Comparison of ENCODE assay signal across 8 cellular contexts in the genomic region with DNA sequence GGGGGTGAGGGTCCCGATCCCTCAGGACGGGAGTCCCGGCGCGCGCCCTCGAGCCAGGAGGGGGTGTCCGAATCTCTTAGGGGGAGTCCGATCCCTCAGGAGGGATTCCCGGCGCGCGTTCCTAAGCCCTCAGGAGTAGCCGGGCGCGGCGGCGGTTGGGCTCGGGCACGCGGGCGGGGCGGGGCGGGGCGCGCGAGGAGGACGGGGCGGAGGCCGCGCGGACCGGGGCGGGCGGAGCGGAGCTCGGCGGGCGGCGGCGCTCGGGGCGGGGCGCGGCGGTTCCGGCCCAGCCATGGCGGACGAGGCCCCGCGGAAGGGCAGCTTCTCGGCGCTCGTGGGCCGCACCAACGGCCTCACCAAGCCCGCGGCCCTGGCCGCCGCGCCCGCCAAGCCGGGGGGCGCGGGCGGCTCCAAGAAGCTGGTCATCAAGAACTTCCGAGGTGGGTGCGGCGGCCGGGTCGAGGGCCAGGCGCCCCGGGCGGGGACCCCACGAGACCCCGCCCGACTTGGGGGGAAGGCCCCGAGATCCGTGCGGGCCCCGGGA. TPM values are rescaled to one million over a fixed set of nuclear protein-coding genes. Genes with fewer than 3 reads are reported as not detected.
DNase-seq lines count a peak whose midpoint lies in the region; ATAC-seq, FAIRE-seq and TF ChIP-seq lines count a peak whose summit lies in the region.

A gene (plus strand): TSS at position 278 of the 544 bp plus-strand sequence. CDS start 15 bp downstream, at position 293.

- H3K4me1 Mint-ChIP-seq in activated naive CD4-positive, alpha-beta T cell treated with anti-CD3 and anti-CD28 coated beads, Interleukin-2, amount 10 ng/mL, durations not matched to agents 7 days and 5 days, result peaks cover 62% of the 10 kb centered on the region

- peaks cover 14% of the 10 kb centered on the region for H3K4me1 ChIP-seq in RWPE2 (ENCODE audit: insufficient read depth, poor library complexity, severe bottlenecking)

- H3K27me3 Mint-ChIP-seq in activated naive CD4-positive, alpha-beta T cell treated with anti-CD3 and anti-CD28 coated beads, Interleukin-2, amount 10 ng/mL, durations not matched to agents 7 days and 5 days, result no peaks in the 10 kb centered on the region

- no peaks in the 10 kb centered on the region for H3K27me3 ChIP-seq in RWPE2 (ENCODE audit: insufficient read depth, poor library complexity, severe bottlenecking)

- H3K4me3 Mint-ChIP-seq in activated naive CD4-positive, alpha-beta T cell treated with anti-CD3 and anti-CD28 coated beads, Interleukin-2, amount 10 ng/mL, durations not matched to agents 7 days and 5 days, result peak within 1 kb of the TSS; percentile 86

- FAIRE-seq in HTR-8/SVneo (lab: Jason Lieb, UNC), result no peak

- H3K9me3 Mint-ChIP-seq in activated naive CD4-positive, alpha-beta T cell treated with anti-CD3 and anti-CD28 coated beads, Interleukin-2, amount 10 ng/mL, durations not matched to agents 7 days and 5 days, result no peaks in the 10 kb centered on the region

- peaks cover 49% of the 10 kb centered on the region for H3K36me3 ChIP-seq in RWPE2 (ENCODE audit: low read depth)

- peak within 1 kb of the TSS; percentile 74 for H3K4me3 ChIP-seq in RWPE2 (ENCODE audit: severe bottlenecking)

- TF ChIP-seq CTCF in RWPE2 (IDR thresholded peaks at IDR 0.05; ENCODE audit: poor library complexity, severe bottlenecking), result no peak

- DNase-seq in DMS53 (lab: John Stamatoyannopoulos, UW) (peak; percentile 80), HTR-8/SVneo (ENCODE audit: insufficient read length, low spot score) (peak; percentile 53), RWPE2 (ENCODE audit: low spot score) (peak; percentile 80), globus pallidus (ENCODE audit: low spot score) (peak; percentile 75), occipital lobe (lab: John Stamatoyannopoulos, UW) (peak; percentile 63)
- DNase-seq in activated naive CD4-positive, alpha-beta T cell treated with anti-CD3 and anti-CD28 coated beads, Interleukin-2, amount 10 ng/mL, durations not matched to agents 7 days and 5 days, result peak; percentile 80

- peak within 1 kb of the TSS; percentile 88 for H3K27ac ChIP-seq in RWPE2 (ENCODE audit: poor library complexity, severe bottlenecking)
- H3K27ac ChIP-seq in temporal lobe (ENCODE audit: low read depth, low read length), result peak within 1 kb of the TSS; percentile 94

- ATAC-seq in GM21367 (IDR thresholded peaks at IDR 0.05; ENCODE audit: unreplicated experiment) (peak; percentile 36), RWPE2 (ENCODE audit: low read depth) (peak; percentile 59)

- H3K36me3 Mint-ChIP-seq in activated naive CD4-positive, alpha-beta T cell treated with anti-CD3 and anti-CD28 coated beads, Interleukin-2, amount 10 ng/mL, durations not matched to agents 7 days and 5 days, result peaks cover 40% of the 10 kb centered on the region

- no peaks in the 10 kb centered on the region for H3K9me3 ChIP-seq in RWPE2 (ENCODE audit: severe bottlenecking)

- peak within 1 kb of the TSS; percentile 94 for H3K27ac Mint-ChIP-seq in activated naive CD4-positive, alpha-beta T cell treated with anti-CD3 and anti-CD28 coated beads, Interleukin-2, amount 10 ng/mL, durations not matched to agents 7 days and 5 days

- CTCF ChIA-PET in activated naive CD4-positive, alpha-beta T cell treated with anti-CD3 and anti-CD28 coated beads, Interleukin-2, amount 10 ng/mL, durations not matched to agents 7 days and 5 days (lab: Charles Lee), result interaction anchor here (0.8 kb wide), 1 partner anchor 8 kb away, joined by 5 read pairs; no protein-coding TSS in a partner anchor

RNA-seq across cellular contexts. Expression of the gene that starts here (rescaled TPM):
- 55.7 TPM for total RNA-seq in occipital lobe
- total RNA-seq in temporal lobe, result 59.3 TPM

Comparison
In these comparisons a context has a peak if more than half of its experiments do, and no peak if none do; other contexts are left out.
1. Peak in every context shown above with its lines: DNase-seq, ATAC-seq, H3K4me3 ChIP-seq and H3K27ac ChIP-seq.